ENCODE assay signal across 10 cellular contexts in genomic region chr9:117644133-117644532, GRCh38.
DNase-seq lines count a peak whose midpoint lies in the region; ATAC-seq and TF ChIP-seq lines count a peak whose summit lies in the region.
"Had no signal": no experiment of that assay in that cellular context is flagged by ENCODE, and none has a peak within 500 bp of the region (broad histone marks: within the 10 kb centered on the region; RNA-seq: fewer than 3 reads in every experiment).

No MANE protein-coding gene starts in this region.

- peak overlapping the region; percentile 17 for H3K4me2 ChIP-seq in Loucy (ENCODE audit: low read depth, low read length, poor library complexity, severe bottlenecking)

- no peak for TF ChIP-seq POLR2A in thyroid gland (IDR thresholded peaks at IDR 0.05)

- H2AFZ ChIP-seq in Loucy (ENCODE audit: low read length), result peak overlapping the region; percentile 53; the same call in 1 of the 2 replicates

- H3K36me3 ChIP-seq in Loucy (ENCODE audit: insufficient read depth, low read length) (no peaks in the 10 kb centered on the region), thyroid gland (no peaks in the 10 kb centered on the region)
- H3K36me3 ChIP-seq: vagina had no signal

- H3F3A ChIP-seq in Loucy (ENCODE audit: low read depth), result no peaks in the 10 kb centered on the region

- WGBS in thyroid gland, 2 donors, result 58 to 62% methylated on average over 3 of the region's 3 CpGs

- H3K27ac ChIP-seq in thyroid gland, result no peak overlapping the region
- H3K27ac ChIP-seq: vagina had no signal

- DNase-seq in left colon (no peak), thyroid gland (no peak), LoVo (ENCODE audit: low spot score) (no peak)

- H3K9me3 ChIP-seq in Loucy (ENCODE audit: insufficient read depth, low read depth, low read length) (no peaks in the 10 kb centered on the region), thyroid gland (no peaks in the 10 kb centered on the region)
- H3K9me3 ChIP-seq: vagina had no signal

- TF ChIP-seq CTCF in Loucy (conservative IDR thresholded peaks at IDR 0.05; ENCODE audit: low read length), result no peak
- no peak for TF ChIP-seq CTCF in thyroid gland (IDR thresholded peaks at IDR 0.05)

- peak; percentile 23 for ATAC-seq in GM18519 (IDR thresholded peaks at IDR 0.05; ENCODE audit: low FRiP score, unreplicated experiment)
- ATAC-seq in GM21723 (IDR thresholded peaks at IDR 0.05; ENCODE audit: unreplicated experiment), result peak; percentile 18
- peak; percentile 5 for ATAC-seq in left colon
- no peak for ATAC-seq in GM19455 (IDR thresholded peaks at IDR 0.05; ENCODE audit: unreplicated experiment)
- no peak for ATAC-seq in GM19035 (IDR thresholded peaks at IDR 0.05; ENCODE audit: unreplicated experiment)

- no peaks in the 10 kb centered on the region for H3K9me2 ChIP-seq in Loucy (replicated peaks; ENCODE audit: low read depth, low read length)

- no peak overlapping the region for H3K9ac ChIP-seq in Loucy (ENCODE audit: low read depth, low read length, poor library complexity, severe bottlenecking)

- intact Hi-C loops in left colon (cut with DNase I, micrococcal nuclease) (no loop called here), thyroid gland (cut with DNase I) (no loop called here)

- H4K20me1 ChIP-seq in Loucy (ENCODE audit: insufficient read depth, low read length, poor library complexity, severe bottlenecking), result no peaks in the 10 kb centered on the region

- no peaks in the 10 kb centered on the region for H3K27me3 ChIP-seq in Loucy (ENCODE audit: insufficient read depth, low read length, poor library complexity, severe bottlenecking)
- no peaks in the 10 kb centered on the region for H3K27me3 ChIP-seq in thyroid gland
- H3K27me3 ChIP-seq: vagina had no signal

- H3K4me1 ChIP-seq in Loucy (ENCODE audit: insufficient read depth, low read length, poor library complexity, severe bottlenecking), result no peaks in the 10 kb centered on the region
- H3K4me1 ChIP-seq in thyroid gland, result peaks cover 4% of the 10 kb centered on the region in 2 donors
- H3K4me1 ChIP-seq: vagina had no signal

- H3K4me3 ChIP-seq in Loucy (ENCODE audit: low read length, poor library complexity, severe bottlenecking) (no peak overlapping the region), thyroid gland (replicated peaks in 1 of 3) (no peak overlapping the region)
- H3K4me3 ChIP-seq: K562, vagina had no signal

- H3K79me2 ChIP-seq in Loucy (ENCODE audit: insufficient read depth, low read length), result no peaks in the 10 kb centered on the region

Comparison
In these comparisons a context has a peak if more than half of its experiments do, and no peak if none do; other contexts are left out.
1. ATAC-seq: peak in GM18519 (single experiment), GM21723 (single experiment) and left colon (single experiment); none in GM19455 (single experiment) and GM19035 (single experiment).